Comparison of ENCODE assay signal across 17 cellular contexts in genomic region chr1:157200451-157200850, GRCh38.
DNase-seq lines count a peak whose midpoint lies in the region; ATAC-seq, FAIRE-seq and TF ChIP-seq lines count a peak whose summit lies in the region.
"Had no signal": no experiment of that assay in that cellular context is flagged by ENCODE, and none has a peak within 500 bp of the region (broad histone marks: within the 10 kb centered on the region; RNA-seq: fewer than 3 reads in every experiment).

No MANE protein-coding gene starts in this region.

- ATAC-seq in K562 = no peak
- ATAC-seq: HCT116 had no signal

- no peaks in the 10 kb centered on the region for H3K79me2 ChIP-seq in K562 (ENCODE audit: control insufficient read depth, insufficient read depth, low read length)

- no peak overlapping the region for H3K4me3 ChIP-seq in K562
- H3K4me3 ChIP-seq in HAP-1 = no peak overlapping the region

- POLR2A ChIA-PET in K562 (lab: Yijun Ruan, JAX) = no interaction called here

- no peak for TF ChIP-seq RAD21 in K562 (CRISPR knock-in tag; conservative IDR thresholded peaks at IDR 0.05 in 1 of 2, IDR thresholded peaks at IDR 0.05 in 1 of 2)

- WGBS in K562 (ENCODE audit: insufficient coverage, low coverage, missing lambda C conversion rate) = 29% methylated on average over 8 of the region's 8 CpGs

- no peak overlapping the region for H3K4me2 ChIP-seq in K562 (ENCODE audit: insufficient read depth, low read length)

- H3K27me3 ChIP-seq in K562 (ENCODE audit: control insufficient read depth in 2 of 2, insufficient read depth in 2 of 2, low read length in 2 of 2) (peaks cover 0 to 4% of the 10 kb centered on the region in 2 experiments; a peak in 2 of 5 replicates), HAP-1 (ENCODE audit: low read depth) (peaks cover 7% of the 10 kb centered on the region)

- H3K27ac ChIP-seq in K562 (ENCODE audit: extremely low read depth, low read depth, low read length) = no peak overlapping the region

- no peaks in the 10 kb centered on the region for H4K20me1 ChIP-seq in K562 (replicated peaks; ENCODE audit: control insufficient read depth, insufficient read depth, low read length)

- CTCF ChIA-PET in K562 (lab: Yijun Ruan, JAX; ENCODE audit: low intra/inter-chr PET ratio) = no interaction called here

- DNase-seq in D341Med (ENCODE audit: low spot score) (peak; percentile 7), K562 (ENCODE audit: extremely low read depth in 1 of 4, low spot score in 3 of 4) (no peak), islet precursor cell (peak; percentile 38), activated gamma-delta T cell (lab: John Stamatoyannopoulos, UW) (no peak), HAP-1 (ENCODE audit: low spot score in 2 of 2) (no peak), NCI-H748 treated with DMSO at 0.1 percent for 48 hours (lab: John Stamatoyannopoulos, UW) (no peak)
- DNase-seq: C1 segment of cervical spinal cord; Calu3; CD4-positive, alpha-beta memory T cell; COR-L47; DMS153; DND-41; GOT3; H7 had no signal

- TF ChIP-seq POLR2A in K562 (conservative IDR thresholded peaks at IDR 0.05) = no peak

- in situ Hi-C loops in K562 (cut with MboI) (loop anchor here (5.0 kb wide), 1 partner anchor 107 kb away; no protein-coding TSS in a partner anchor), HAP-1 (cut with MboI; ENCODE audit: low sequenced_read_pairs) (no loop called here)

- peak overlapping the region; percentile 58; the same call in 1 of the 2 replicates for H2AFZ ChIP-seq in K562 (ENCODE audit: low read depth, low read length)

- BruUV-seq in K562 (replicated peaks; lab: Mats Ljungman, UMichigan) = no TSS peak

- intact Hi-C loops in K562 (cut with micrococcal nuclease) = no loop called here

- TF ChIP-seq CTCF in K562 (IDR thresholded peaks at IDR 0.05 in 2 of 3, conservative IDR thresholded peaks at IDR 0.05 in 1 of 3; ENCODE audit: insufficient read depth in 2 of 3, low read depth in 1 of 3, low read length in 3 of 3) = no peak

- no peak for TF ChIP-seq EP300 in K562 (IDR thresholded peaks at IDR 0.05; ENCODE audit: low read length)

- H3K9me1 ChIP-seq in K562 (ENCODE audit: control insufficient read depth, insufficient read depth, low read length) = no peaks in the 10 kb centered on the region

- peaks cover 5 to 7% of the 10 kb centered on the region in 2 experiments; a peak in 2 of 5 replicates for H3K4me1 ChIP-seq in K562 (replicated peaks in 1 of 2; ENCODE audit: control insufficient read depth in 2 of 2, insufficient read depth in 2 of 2, low read length in 2 of 2)
- H3K4me1 ChIP-seq in HAP-1 = no peaks in the 10 kb centered on the region

- H3K36me3 ChIP-seq in K562 (ENCODE audit: control insufficient read depth, insufficient read depth, low read length) = no peaks in the 10 kb centered on the region
- H3K36me3 ChIP-seq in HAP-1 (replicated peaks) = no peaks in the 10 kb centered on the region

- H3K9me3 ChIP-seq in K562 (replicated peaks; ENCODE audit: control insufficient read depth, insufficient read depth, low read depth, low read length) = no peaks in the 10 kb centered on the region
- H3K9me3 ChIP-seq in HAP-1 = no peaks in the 10 kb centered on the region

- no peak overlapping the region for H3K9ac ChIP-seq in K562 (ENCODE audit: insufficient read depth in 1 of 2, low read depth in 2 of 2, low read length in 2 of 2)

- no peak for FAIRE-seq in K562 (lab: Jason Lieb, UNC)
- FAIRE-seq: G401.6, GM12892 had no signal

TF ChIP-seq in K562, 482 proteins besides CTCF, POLR2A, EP300 and RAD21:
- no peak for TF ChIP-seq RAD51 (IDR thresholded peaks at IDR 0.05; ENCODE audit: borderline replicate concordance, low read depth)
- no peak for TF ChIP-seq ZNF512 (tag; IDR thresholded peaks at IDR 0.05)
- TF ChIP-seq BRF1 (IDR thresholded peaks at IDR 0.05; ENCODE audit: borderline replicate concordance, extremely low read depth, insufficient read length) = no peak
- TF ChIP-seq ZBTB49 (CRISPR knock-in tag; IDR thresholded peaks at IDR 0.05; ENCODE audit: borderline replicate concordance) = no peak
- no peak for TF ChIP-seq RFX1 (IDR thresholded peaks at IDR 0.05)
- TF ChIP-seq USF2 (CRISPR knock-in tag; IDR thresholded peaks at IDR 0.05) = no peak
- TF ChIP-seq IRF2 (CRISPR knock-in tag; IDR thresholded peaks at IDR 0.05) = no peak
- no peak for TF ChIP-seq E2F3 (CRISPR knock-in tag; IDR thresholded peaks at IDR 0.05)
- TF ChIP-seq GATAD2A (IDR thresholded peaks at IDR 0.05) = no peak

Comparison
In these comparisons a context has a peak if more than half of its experiments do, and no peak if none do; other contexts are left out.
1. DNase-seq: peak in D341Med (single experiment) and islet precursor cell (single experiment); none in K562 (0 of 4), activated gamma-delta T cell (single experiment), HAP-1 (0 of 2) and NCI-H748 treated with DMSO at 0.1 percent for 48 hours (single experiment).